Comparison of ENCODE assay signal across 12 cellular contexts in genomic region chr19:12943437-12944044, GRCh38. TPM values are rescaled to one million over a fixed set of nuclear protein-coding genes. Genes with fewer than 3 reads are reported as not detected.
DNase-seq lines count a peak whose midpoint lies in the region; ATAC-seq and TF ChIP-seq lines count a peak whose summit lies in the region.
"Had no signal": no experiment of that assay in that cellular context is flagged by ENCODE, and none has a peak within 500 bp of the region (broad histone marks: within the 10 kb centered on the region; RNA-seq: fewer than 3 reads in every experiment).

No MANE protein-coding gene starts in this region.

- no peaks in the 10 kb centered on the region for H3K9me3 Mint-ChIP-seq in activated naive CD4-positive, alpha-beta T cell treated with anti-CD3 and anti-CD28 coated beads, Interleukin-2, amount 50 U/mL, for 24 hours
- H3K9me3 Mint-ChIP-seq in stimulated activated naive CD8-positive, alpha-beta T cell treated with anti-CD3 and anti-CD28 coated beads, Interleukin-15, amount 100 ng/mL, for 72 hours, result no peaks in the 10 kb centered on the region

- intact Hi-C loops in esophagus muscularis mucosa (cut with DNase I) (no loop called here), left colon (cut with DNase I, micrococcal nuclease) (no loop called here)

- H3K9me3 ChIP-seq in RWPE2 (ENCODE audit: severe bottlenecking), result no peaks in the 10 kb centered on the region
- no peaks in the 10 kb centered on the region for H3K9me3 ChIP-seq in esophagus muscularis mucosa
- H3K9me3 ChIP-seq: body of pancreas had no signal

- WGBS in esophagus muscularis mucosa, result 80% methylated on average over 18 of the region's 18 CpGs

- peaks cover 33% of the 10 kb centered on the region for H3K36me3 Mint-ChIP-seq in activated naive CD4-positive, alpha-beta T cell treated with anti-CD3 and anti-CD28 coated beads, Interleukin-2, amount 50 U/mL, for 24 hours

- ATAC-seq in RWPE2 (ENCODE audit: low read depth) (no peak), left colon (no peak)
- ATAC-seq in stimulated activated naive CD8-positive, alpha-beta T cell treated with anti-CD3 and anti-CD28 coated beads, Interleukin-15, amount 100 ng/mL, for 72 hours, result no peak
- ATAC-seq: body of pancreas, foreskin keratinocyte had no signal

- H3K4me1 ChIP-seq in RWPE2 (ENCODE audit: insufficient read depth, poor library complexity, severe bottlenecking) (peaks cover 24% of the 10 kb centered on the region), esophagus muscularis mucosa (peaks cover 54 to 88% (median 65%) of the 10 kb centered on the region in 4 donors)

- H3K4me3 ChIP-seq in RWPE2 (ENCODE audit: severe bottlenecking) (no peak overlapping the region), esophagus muscularis mucosa (no peak overlapping the region)
- H3K4me3 ChIP-seq: body of pancreas, lung had no signal

- DNase-seq in activated naive CD4-positive, alpha-beta T cell treated with anti-CD3 and anti-CD28 coated beads, Interleukin-2, amount 50 U/mL, for 16 hours, result no peak
- DNase-seq in RWPE2 (ENCODE audit: low spot score) (no peak), esophagus muscularis mucosa (ENCODE audit: extremely low spot score) (no peak), left colon (no peak), iPS-NIHi11 (ENCODE audit: low spot score) (no peak), hypothalamus (lab: John Stamatoyannopoulos, UW) (no peak)
- no peak for DNase-seq in stimulated activated naive CD8-positive, alpha-beta T cell treated with anti-CD3 and anti-CD28 coated beads, Interleukin-15, amount 100 ng/mL, for 72 hours
- DNase-seq: body of pancreas, foreskin keratinocyte, NCI-H1092 had no signal

- H3K27me3 Mint-ChIP-seq in activated naive CD4-positive, alpha-beta T cell treated with anti-CD3 and anti-CD28 coated beads, Interleukin-2, amount 50 U/mL, for 24 hours, result no peaks in the 10 kb centered on the region
- H3K27me3 Mint-ChIP-seq in stimulated activated naive CD8-positive, alpha-beta T cell treated with anti-CD3 and anti-CD28 coated beads, Interleukin-15, amount 100 ng/mL, for 72 hours, result no peaks in the 10 kb centered on the region

- no peak for TF ChIP-seq POLR2A in esophagus muscularis mucosa (IDR thresholded peaks at IDR 0.05; ENCODE audit: low read depth)

- H3K4me1 Mint-ChIP-seq in activated naive CD4-positive, alpha-beta T cell treated with anti-CD3 and anti-CD28 coated beads, Interleukin-2, amount 50 U/mL, for 24 hours, result peaks cover 53% of the 10 kb centered on the region
- peaks cover 92% of the 10 kb centered on the region for H3K4me1 Mint-ChIP-seq in stimulated activated naive CD8-positive, alpha-beta T cell treated with anti-CD3 and anti-CD28 coated beads, Interleukin-15, amount 100 ng/mL, for 72 hours

- no peak for TF ChIP-seq CTCF in RWPE2 (IDR thresholded peaks at IDR 0.05; ENCODE audit: poor library complexity, severe bottlenecking)
- TF ChIP-seq CTCF in esophagus muscularis mucosa (IDR thresholded peaks at IDR 0.05), result no peak

- no peaks in the 10 kb centered on the region for H3K27me3 ChIP-seq in RWPE2 (ENCODE audit: insufficient read depth, poor library complexity, severe bottlenecking)
- no peaks in the 10 kb centered on the region for H3K27me3 ChIP-seq in esophagus muscularis mucosa
- H3K27me3 ChIP-seq: body of pancreas, foreskin keratinocyte had no signal

- H3K36me3 ChIP-seq in RWPE2 (ENCODE audit: low read depth) (peaks cover 90% of the 10 kb centered on the region), esophagus muscularis mucosa (peaks cover 56 to 68% (median 61%) of the 10 kb centered on the region in 4 donors)

- H3K27ac ChIP-seq in RWPE2 (ENCODE audit: poor library complexity, severe bottlenecking) (peak overlapping the region; percentile 88), esophagus muscularis mucosa (replicated peaks in 1 of 4) (peak overlapping the region; percentile 41 to 97 (median 96))
- H3K27ac ChIP-seq: foreskin keratinocyte had no signal

- H3K27ac Mint-ChIP-seq in activated naive CD4-positive, alpha-beta T cell treated with anti-CD3 and anti-CD28 coated beads, Interleukin-2, amount 50 U/mL, for 24 hours, result peak overlapping the region; percentile 90
- peak overlapping the region in 1 of 2 donors; percentile 86 for H3K27ac Mint-ChIP-seq in stimulated activated naive CD8-positive, alpha-beta T cell treated with anti-CD3 and anti-CD28 coated beads, Interleukin-15, amount 100 ng/mL, for 72 hours

- H3K4me3 Mint-ChIP-seq in activated naive CD4-positive, alpha-beta T cell treated with anti-CD3 and anti-CD28 coated beads, Interleukin-2, amount 50 U/mL, for 24 hours, result peak overlapping the region; percentile 23
- peak overlapping the region; percentile 15 to 17 for H3K4me3 Mint-ChIP-seq in stimulated activated naive CD8-positive, alpha-beta T cell treated with anti-CD3 and anti-CD28 coated beads, Interleukin-15, amount 100 ng/mL, for 72 hours

- no peak for TF ChIP-seq EP300 in esophagus muscularis mucosa (IDR thresholded peaks at IDR 0.05)

RNA-seq across cellular contexts. Expression of gene RAD23A, which starts 2.1 kb away (rescaled TPM):
- total RNA-seq in esophagus muscularis mucosa, result 100 to 1,000 TPM; 138 to 218 (median 181) TPM
- total RNA-seq in left colon, result 10 to 100 TPM; 70.9 to 80.3 TPM

RNA-seq across cellular contexts. Expression of gene CALR, which starts 5.1 kb away (rescaled TPM):
- total RNA-seq in esophagus muscularis mucosa, result 100 to 1,000 TPM; 200 to 300 (median 270) TPM
- 100 to 1,000 TPM; 550 to 739 TPM for total RNA-seq in left colon

RNA-seq across cellular contexts. Expression of gene FARSA, which starts 10.0 kb away (rescaled TPM):
- total RNA-seq in esophagus muscularis mucosa (10 to 100 TPM; 21.6 to 49.2 (median 35.8) TPM), left colon (10 to 100 TPM; 42.4 to 61.2 TPM)

RNA-seq across cellular contexts. Expression of gene GADD45GIP1, which starts 13.5 kb away (rescaled TPM):
- total RNA-seq in esophagus muscularis mucosa (10 to 100 TPM; 33.0 to 60.1 (median 49.3) TPM), left colon (10 to 100 TPM; 13.1 to 17.5 TPM)

RNA-seq across cellular contexts. Expression of gene SYCE2, which starts 24.4 kb away (rescaled TPM):
- total RNA-seq in esophagus muscularis mucosa (under 1 TPM in 1 of 4 donors, not detected in 3; 0.97 TPM), left colon (not detected)
- total RNA-seq: body of pancreas, lung had no signal
